ENCODE assay signal across 9 cellular contexts in the genomic region with DNA sequence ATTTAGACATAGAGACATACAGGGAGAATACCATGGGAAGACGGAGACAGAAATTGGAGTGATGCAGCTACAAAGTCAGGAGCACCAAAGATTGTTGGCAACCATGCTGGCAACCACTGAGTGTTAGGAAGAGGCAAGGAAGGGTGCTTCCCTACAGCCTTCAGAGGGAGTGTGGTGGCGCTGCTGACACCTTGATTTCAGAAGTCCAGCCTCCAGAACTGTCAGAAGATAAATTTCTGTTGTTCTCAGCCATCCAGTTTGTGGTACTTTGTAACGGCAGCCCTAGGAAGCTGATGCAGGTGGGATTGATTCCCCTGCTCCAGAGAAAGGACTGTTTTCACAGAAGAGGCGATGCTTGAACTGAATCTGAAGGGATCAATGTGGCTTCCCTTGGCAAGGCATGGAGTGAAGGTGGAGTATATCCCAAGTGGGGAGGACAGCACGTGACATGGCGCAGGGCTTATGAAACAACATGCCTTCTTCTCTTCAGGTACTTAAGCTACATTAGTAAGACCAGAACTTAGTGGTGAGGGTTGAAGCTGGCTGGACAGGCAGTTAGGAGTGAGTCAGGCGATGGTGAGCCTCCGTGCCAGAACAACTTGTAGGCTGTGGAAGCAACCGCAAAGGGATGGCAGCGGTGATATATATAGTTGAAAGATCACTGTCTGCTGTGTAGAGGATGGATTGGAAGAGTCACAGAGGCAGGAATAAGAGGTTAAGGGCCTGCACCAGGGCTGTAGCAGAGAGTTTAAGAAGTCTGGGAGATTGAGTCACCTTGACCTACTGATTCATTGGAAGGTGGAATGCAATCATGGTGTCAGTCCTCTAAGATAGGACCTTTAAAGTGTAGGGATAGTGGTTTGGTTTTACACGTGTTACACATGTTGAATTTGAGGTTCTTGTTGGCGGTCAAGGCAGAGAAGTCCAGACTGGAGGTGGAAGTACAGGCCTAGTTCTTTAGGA. TPM values are rescaled to one million over a fixed set of nuclear protein-coding genes. Genes with fewer than 3 reads are reported as not detected.
A peak's percentile ranks its signal among the peaks of the same experiment; 100 is the strongest.
DNase-seq lines count a peak whose midpoint lies in the region; ATAC-seq and TF ChIP-seq lines count a peak whose summit lies in the region.
"Had no signal": no experiment of that assay in that cellular context is flagged by ENCODE, and none has a peak within 500 bp of the region (broad histone marks: within the 10 kb centered on the region; RNA-seq: fewer than 3 reads in every experiment).

No MANE protein-coding gene starts in this region.

- H3K27me3 ChIP-seq in BLaER1 (no peaks in the 10 kb centered on the region), MG63 (no peaks in the 10 kb centered on the region), left lung (no peaks in the 10 kb centered on the region)

- WGBS in mesodermal cell (ENCODE audit: insufficient coverage in 2 of 2), 2 experiments = 96 to 97% methylated on average over 9 to 12 of the region's 12 CpGs

- TF ChIP-seq CTCF in left lung (IDR thresholded peaks at IDR 0.05) = no peak

- H3K4me3 ChIP-seq in BLaER1 (peak overlapping the region; percentile 96), MG63 (no peak overlapping the region; the same call in 1 of the 2 replicates), mesodermal cell (ENCODE audit: extremely low read depth, insufficient read depth, low read length, poor library complexity, severe bottlenecking) (peak overlapping the region; percentile 72), left lung (peak overlapping the region in 1 of 2 donors; percentile 72)

- DNase-seq in MG63 = peak; percentile 86
- DNase-seq in DMS53 (lab: John Stamatoyannopoulos, UW) = no peak
- DNase-seq in left lung = no peak
- DNase-seq: stimulated activated CD4-positive, alpha-beta T cell treated with anti-CD3 and anti-CD28 coated beads, Interleukin-1b, Interleukin-23, amount 100 ng/mL, for 48 hours had no signal

- peak overlapping the region; percentile 76 for H3K4me2 ChIP-seq in BLaER1

- H3K36me3 ChIP-seq in BLaER1 (peaks cover 25% of the 10 kb centered on the region), MG63 (peaks cover 24% of the 10 kb centered on the region), mesodermal cell (ENCODE audit: control insufficient read depth, insufficient read depth, low read length) (peaks cover 37% of the 10 kb centered on the region), left lung (peaks cover 0 to 22% of the 10 kb centered on the region in 2 donors)

- no peak overlapping the region for H3K9ac ChIP-seq in BLaER1

- H3K4me1 ChIP-seq in BLaER1 (peaks cover 34% of the 10 kb centered on the region), mesodermal cell (ENCODE audit: control insufficient read depth, insufficient read depth, low read length, poor library complexity, severe bottlenecking) (peaks cover 36% of the 10 kb centered on the region), left lung (peaks cover 0 to 45% of the 10 kb centered on the region in 2 donors)

- H3K9me3 ChIP-seq in BLaER1 (no peaks in the 10 kb centered on the region), MG63 (peaks cover 2% of the 10 kb centered on the region; the same call in 1 of the 2 replicates), mesodermal cell (ENCODE audit: control insufficient read depth, low read length) (no peaks in the 10 kb centered on the region), left lung (no peaks in the 10 kb centered on the region)

- ATAC-seq in GM18873 (IDR thresholded peaks at IDR 0.05; ENCODE audit: low FRiP score, unreplicated experiment) = no peak
- ATAC-seq in HG02840 (IDR thresholded peaks at IDR 0.05; ENCODE audit: low FRiP score, unreplicated experiment) = no peak
- no peak for ATAC-seq in left lung

- no peaks in the 10 kb centered on the region; the same call in 1 of the 2 replicates for H4K20me1 ChIP-seq in BLaER1

- intact Hi-C loops in left lung (cut with DNase I) = no loop called here

- H3K27ac ChIP-seq in BLaER1 = no peak overlapping the region
- peak overlapping the region; percentile 11 for H3K27ac ChIP-seq in cingulate gyrus (ENCODE audit: low read depth, low read length)
- no peak overlapping the region for H3K27ac ChIP-seq in mesodermal cell (ENCODE audit: low read depth, low read length, severe bottlenecking)
- peak overlapping the region in 1 of 2 donors; percentile 99 for H3K27ac ChIP-seq in left lung

RNA-seq across cellular contexts. Expression of a gene that starts 2.1 kb away (rescaled TPM):
- total RNA-seq in MG63 (2014; rRNA removed; shearing (Covaris generic); ENCODE audit: low replicate concordance) = 1.7 and 4.0 TPM in 2 replicates
- polyA plus RNA-seq in mesodermal cell (2013, experiment 1 of 2) = 28.8 TPM
- polyA plus RNA-seq in mesodermal cell (2013, experiment 2 of 2) = 31.3 TPM
- total RNA-seq in left lung = 10 to 100 TPM; 16.6 to 24.7 TPM

RNA-seq across cellular contexts. Expression of a gene that starts 2.1 kb away (rescaled TPM):
- total RNA-seq in MG63 (2014; rRNA removed; shearing (Covaris generic); ENCODE audit: low replicate concordance) = 16.0 and 17.4 TPM in 2 replicates
- polyA plus RNA-seq in mesodermal cell (2013, experiment 1 of 2) = 49.0 TPM
- 53.6 TPM for polyA plus RNA-seq in mesodermal cell (2013, experiment 2 of 2)
- total RNA-seq in left lung = 100 to 1,000 TPM; 114 to 132 TPM
